8 cellular contexts compared by ENCODE assay signal in genomic region chr13:73835138-73835721, GRCh38.
A peak's percentile ranks its signal among the peaks of the same experiment; 100 is the strongest.
DNase-seq lines count a peak whose midpoint lies in the region; ATAC-seq and TF ChIP-seq lines count a peak whose summit lies in the region.

No MANE protein-coding gene starts in this region.

- no peaks in the 10 kb centered on the region for H3K27me3 ChIP-seq in NT2/D1 (ENCODE audit: insufficient read depth, insufficient read length)

- in situ Hi-C loops in GM13977 (cut with MboI; ENCODE audit: low pct_unique_long_range_greater_than_20kb, low sequenced_read_pairs, unreplicated experiment): loop anchor here (25.0 kb wide), 1 partner anchor 452 kb away; no protein-coding TSS in a partner anchor

- no peaks in the 10 kb centered on the region for H3K9me3 ChIP-seq in NT2/D1 (ENCODE audit: insufficient read depth, low read length)

- peak; percentile 49 for DNase-seq in AG20443 (ENCODE audit: low spot score)
- DNase-seq in GM13977 (ENCODE audit: low spot score): peak; percentile 31
- DNase-seq in NT2/D1 (ENCODE audit: low read depth, low spot score): peak; percentile 8
- DNase-seq in dermis microvascular lymphatic vessel endothelial cell (ENCODE audit: low read depth in 2 of 2): peak; percentile 27 to 49
- peak; percentile 42 for DNase-seq in midbrain (lab: John Stamatoyannopoulos, UW)
- DNase-seq in HK-2 (ENCODE audit: unreplicated experiment): no peak
- DNase-seq in effector CD4-positive, alpha-beta T cell: no peak

- peak; percentile 56 for ATAC-seq in HG03196 (IDR thresholded peaks at IDR 0.05; ENCODE audit: unreplicated experiment)

- peaks cover 2% of the 10 kb centered on the region for H3K4me1 ChIP-seq in NT2/D1 (ENCODE audit: insufficient read depth, insufficient read length)

- H3K9ac ChIP-seq in NT2/D1 (ENCODE audit: insufficient read length, low read depth): no peak overlapping the region

- no peak overlapping the region for H3K4me3 ChIP-seq in NT2/D1 (ENCODE audit: insufficient read length, low read depth)

- TF ChIP-seq CTCF in GM13977 (IDR thresholded peaks at IDR 0.05; ENCODE audit: extremely low read depth, insufficient read depth, missing control alignments): peak; percentile 53

- no peaks in the 10 kb centered on the region for H3K36me3 ChIP-seq in NT2/D1 (ENCODE audit: insufficient read depth, insufficient read length, low read length)

Comparison
In these comparisons a context has a peak if more than half of its experiments do, and no peak if none do; other contexts are left out.
1. DNase-seq: peak in AG20443 (single experiment), GM13977 (single experiment), NT2/D1 (single experiment), dermis microvascular lymphatic vessel endothelial cell (2 of 2) and midbrain (single experiment); none in HK-2 (single experiment) and effector CD4-positive, alpha-beta T cell (single experiment).